Comparison of ENCODE assay signal across 11 cellular contexts in genomic region chr12:123478762-123479161, GRCh38. TPM values are rescaled to one million over a fixed set of nuclear protein-coding genes. Genes with fewer than 3 reads are reported as not detected.
DNase-seq lines count a peak whose midpoint lies in the region; ATAC-seq and TF ChIP-seq lines count a peak whose summit lies in the region.
"Had no signal": no experiment of that assay in that cellular context is flagged by ENCODE, and none has a peak within 500 bp of the region (broad histone marks: within the 10 kb centered on the region; RNA-seq: fewer than 3 reads in every experiment).

No MANE protein-coding gene starts in this region.

- in situ Hi-C loops in astrocyte of the spinal cord (cut with HindIII; ENCODE audit: low sequenced_read_pairs), result no loop called here

- TF ChIP-seq CTCF in astrocyte of the spinal cord (IDR thresholded peaks at IDR 0.05; ENCODE audit: low read depth, low read length), result no peak
- TF ChIP-seq CTCF in left ventricle myocardium inferior (IDR thresholded peaks at IDR 0.05; ENCODE audit: borderline replicate concordance), result no peak
- TF ChIP-seq CTCF in sigmoid colon (IDR thresholded peaks at IDR 0.05), result no peak
- TF ChIP-seq CTCF in mucosa of descending colon (IDR thresholded peaks at IDR 0.05), result no peak

- H3K36me3 ChIP-seq in left ventricle myocardium inferior (peaks cover 38% of the 10 kb centered on the region), sigmoid colon (peaks cover 0 to 52% (median 11%) of the 10 kb centered on the region in 4 donors), mucosa of descending colon (ENCODE audit: low read depth) (no peaks in the 10 kb centered on the region)

- H3K27me3 ChIP-seq in left ventricle myocardium inferior (ENCODE audit: low read depth) (no peaks in the 10 kb centered on the region), sigmoid colon (no peaks in the 10 kb centered on the region)

- WGBS in sigmoid colon, 2 donors, result 89 to 91% methylated on average over 10 of the region's 10 CpGs

- peak overlapping the region; percentile 93 for H3K27ac ChIP-seq in left ventricle myocardium inferior (replicated peaks)
- H3K27ac ChIP-seq in sigmoid colon, result peak overlapping the region; percentile 28 to 58 (median 44)
- H3K27ac ChIP-seq: BLaER1 treated with 17β-estradiol and CSF1 and Interleukin-3, amounts not matched to agents 10 nM and 100 nM had no signal

- TF ChIP-seq POLR2A in sigmoid colon (IDR thresholded peaks at IDR 0.05), result no peak

- no peak for TF ChIP-seq EP300 in sigmoid colon (IDR thresholded peaks at IDR 0.05)

- DNase-seq in COLO829 (ENCODE audit: low spot score), result peak; percentile 71
- DNase-seq in astrocyte of the spinal cord (ENCODE audit: low read depth, low spot score), result peak; percentile 41
- DNase-seq in left ventricle myocardium inferior, result peak; percentile 72
- DNase-seq in sigmoid colon, result no peak
- no peak for DNase-seq in mucosa of descending colon
- no peak for DNase-seq in SW 1271 (lab: John Stamatoyannopoulos, UW)
- DNase-seq in NCI-H2171 treated with DMSO at 0.1 percent for 48 hours (lab: John Stamatoyannopoulos, UW), result no peak
- DNase-seq: activated naive CD4-positive, alpha-beta T cell treated with Interleukin-2 at 50 U/mL for 16 hours; naive B cell had no signal

- H3K4me3 ChIP-seq in astrocyte of the spinal cord (ENCODE audit: low read depth, low read length) (no peak overlapping the region), left ventricle myocardium inferior (peak overlapping the region; percentile 35), sigmoid colon (no peak overlapping the region), mucosa of descending colon (no peak overlapping the region)
- H3K4me3 ChIP-seq: BLaER1 treated with 17β-estradiol and CSF1 and Interleukin-3, amounts not matched to agents 10 nM and 100 nM had no signal

- intact Hi-C loops in left ventricle myocardium inferior (cut with micrococcal nuclease), result no loop called here
- intact Hi-C loops in sigmoid colon (cut with DNase I), result no loop called here
- intact Hi-C loops in mucosa of descending colon (cut with DNase I, micrococcal nuclease), result no loop called here

- H3K9me3 ChIP-seq in left ventricle myocardium inferior (replicated peaks) (no peaks in the 10 kb centered on the region), sigmoid colon (no peaks in the 10 kb centered on the region), mucosa of descending colon (no peaks in the 10 kb centered on the region)
- H3K9me3 ChIP-seq: BLaER1 treated with 17β-estradiol and CSF1 and Interleukin-3, amounts not matched to agents 10 nM and 100 nM had no signal

- H3K4me1 ChIP-seq in left ventricle myocardium inferior, result peaks cover 66% of the 10 kb centered on the region
- no peaks in the 10 kb centered on the region for H3K4me1 ChIP-seq in sigmoid colon
- H3K4me1 ChIP-seq in mucosa of descending colon (ENCODE audit: low read depth), result no peaks in the 10 kb centered on the region

- ATAC-seq in mucosa of descending colon (no peak), HG03520 (IDR thresholded peaks at IDR 0.05; ENCODE audit: unreplicated experiment) (no peak)

RNA-seq across cellular contexts. Expression of gene SNRNP35, which starts 20.8 kb away (rescaled TPM):
- total RNA-seq in left ventricle myocardium inferior, result 23.0 TPM
- total RNA-seq in sigmoid colon, result 10 to 100 TPM; 11.0 to 21.6 (median 15.2) TPM
- 10 to 100 TPM; 19.8 to 32.3 (median 26.4) TPM for polyA plus RNA-seq in sigmoid colon
- 10 to 100 TPM; 20.8 to 26.3 (median 21.5) TPM for total RNA-seq in mucosa of descending colon

RNA-seq across cellular contexts. Expression of gene RILPL2, which starts 42.3 kb away (rescaled TPM):
- total RNA-seq in left ventricle myocardium inferior (2.2 TPM), sigmoid colon (1 to 10 TPM; 4.3 to 6.4 (median 5.5) TPM), mucosa of descending colon (1 to 10 TPM in 2 of 3 donors, under 1 TPM in 1; 0.72 to 4.3 (median 1.6) TPM)
- 1 to 10 TPM; 1.6 to 6.5 (median 6.0) TPM for polyA plus RNA-seq in sigmoid colon

RNA-seq across cellular contexts. Expression of gene RILPL1, which starts 54.8 kb away (rescaled TPM):
- total RNA-seq in left ventricle myocardium inferior (89.7 TPM), sigmoid colon (10 to 100 TPM; 12.1 to 30.5 (median 18.3) TPM), mucosa of descending colon (10 to 100 TPM in 1 of 3 donors, 1 to 10 TPM in 2; 2.5 to 17.8 (median 3.0) TPM)
- polyA plus RNA-seq in sigmoid colon, result 1 to 10 TPM; 1.4 to 4.2 (median 3.0) TPM

Comparison
In these comparisons a context has a peak if more than half of its experiments do, and no peak if none do; other contexts are left out.
1. DNase-seq: peak in COLO829 (single experiment), astrocyte of the spinal cord (single experiment) and left ventricle myocardium inferior (single experiment); none in sigmoid colon (single experiment), mucosa of descending colon (0 of 3), SW 1271 (0 of 2) and NCI-H2171 treated with DMSO at 0.1 percent for 48 hours (single experiment).